Comparison of ENCODE assay signal across 1 cellular context in genomic region chr19:12965017-12965811, GRCh38.
TF ChIP-seq lines count a peak whose summit lies in the region.

No MANE protein-coding gene starts in this region.

TF ChIP-seq in HEK293, 187 proteins besides CTCF, POLR2A, EP300 and RAD21 (continued from another document and continues in another):
- TF ChIP-seq ZFHX2 (tag by site-specific recombination; conservative IDR thresholded peaks at IDR 0.05), result peak; percentile 90
- TF ChIP-seq KLF10 (tag by site-specific recombination; IDR thresholded peaks at IDR 0.05), result peak; percentile 30; the same call in 1 of the 2 replicates
- TF ChIP-seq ZNF621 (tag by site-specific recombination; IDR thresholded peaks at IDR 0.05), result no peak
- peak; percentile 68; the same call in 1 of the 2 replicates for TF ChIP-seq ZSCAN5A (tag by site-specific recombination; IDR thresholded peaks at IDR 0.05)
- peak; percentile 84 for TF ChIP-seq ZNF335 (tag by site-specific recombination; conservative IDR thresholded peaks at IDR 0.05)
- TF ChIP-seq ZFP37 (tag by site-specific recombination; IDR thresholded peaks at IDR 0.05), result peak; percentile 55; the same call in 1 of the 2 replicates
- peak; percentile 81 for TF ChIP-seq ZSCAN30 (tag by site-specific recombination; IDR thresholded peaks at IDR 0.05)
- peak; percentile 33; the same call in 1 of the 2 replicates for TF ChIP-seq YY1 (tag by site-specific recombination; IDR thresholded peaks at IDR 0.05)
- peak; percentile 90; the same call in 1 of the 2 replicates for TF ChIP-seq ZNF2 (tag by site-specific recombination; IDR thresholded peaks at IDR 0.05)
- TF ChIP-seq ZBTB10 (tag by site-specific recombination; IDR thresholded peaks at IDR 0.05), result peak; percentile 66
- TF ChIP-seq ZNF18 (tag by site-specific recombination; IDR thresholded peaks at IDR 0.05), result peak; percentile 98
- peak; percentile 78 for TF ChIP-seq IKZF3 (tag by site-specific recombination; IDR thresholded peaks at IDR 0.05)
- peak; percentile 38; the same call in 1 of the 2 replicates for TF ChIP-seq ZBTB48 (tag by site-specific recombination; IDR thresholded peaks at IDR 0.05)
- no peak for TF ChIP-seq ZNF362 (tag by site-specific recombination; IDR thresholded peaks at IDR 0.05)
- TF ChIP-seq PRDM10 (tag by site-specific recombination; IDR thresholded peaks at IDR 0.05), result peak; percentile 63
- TF ChIP-seq RBAK (tag by site-specific recombination; IDR thresholded peaks at IDR 0.05), result no peak
- 0 out of 2 replicates have a peak, but pooled peaks have one; percentile 10 for TF ChIP-seq ZBTB20 (tag by site-specific recombination; IDR thresholded peaks at IDR 0.05)
- peak; percentile 56 for TF ChIP-seq ZNF629 (tag by site-specific recombination; IDR thresholded peaks at IDR 0.05)
- TF ChIP-seq ZNF692 (tag by site-specific recombination; IDR thresholded peaks at IDR 0.05), result peak; percentile 54
- TF ChIP-seq ZNF248 (tag by site-specific recombination; IDR thresholded peaks at IDR 0.05), result no peak
- peak; percentile 59; the same call in 1 of the 2 replicates for TF ChIP-seq OSR2 (tag by site-specific recombination; IDR thresholded peaks at IDR 0.05)
- peak; percentile 32; the same call in 1 of the 2 replicates for TF ChIP-seq PBX3 (CRISPR knock-in tag; IDR thresholded peaks at IDR 0.05)
- no peak for TF ChIP-seq ATF2 (tag by site-specific recombination; IDR thresholded peaks at IDR 0.05; ENCODE audit: low read depth)
- peak; percentile 84 for TF ChIP-seq EGR2 (tag by site-specific recombination; IDR thresholded peaks at IDR 0.05; ENCODE audit: low read depth)
- no peak for TF ChIP-seq ZNF521 (tag by site-specific recombination; IDR thresholded peaks at IDR 0.05)
- 0 out of 2 replicates have a peak, but pooled peaks have one; percentile 7 for TF ChIP-seq PRDM1 (tag by site-specific recombination; IDR thresholded peaks at IDR 0.05)
- TF ChIP-seq ZNF274 (IDR thresholded peaks at IDR 0.05; ENCODE audit: low read length), result no peak
- TF ChIP-seq ZNF274 (tag by site-specific recombination; IDR thresholded peaks at IDR 0.05; ENCODE audit: borderline replicate concordance), result no peak
- peak; percentile 78 for TF ChIP-seq KLF17 (tag by site-specific recombination; IDR thresholded peaks at IDR 0.05)
- TF ChIP-seq ZBTB1 (tag by site-specific recombination; IDR thresholded peaks at IDR 0.05), result 0 out of 2 replicates have a peak, but pooled peaks have one; percentile 23
- TF ChIP-seq ZNF510 (tag by site-specific recombination; IDR thresholded peaks at IDR 0.05; ENCODE audit: insufficient replicate concordance), result no peak
- peak; percentile 33 for TF ChIP-seq ZIC2 (tag by site-specific recombination; IDR thresholded peaks at IDR 0.05)
- 0 out of 2 replicates have a peak, but pooled peaks have one; percentile 27 for TF ChIP-seq REPIN1 (tag by site-specific recombination; IDR thresholded peaks at IDR 0.05; ENCODE audit: low read depth)
- TF ChIP-seq ZNF223 (tag by site-specific recombination; IDR thresholded peaks at IDR 0.05), result no peak
- no peak for TF ChIP-seq ZNF585B (tag by site-specific recombination; IDR thresholded peaks at IDR 0.05)
- peak; percentile 70; the same call in 1 of the 2 replicates for TF ChIP-seq KLF8 (tag by site-specific recombination; IDR thresholded peaks at IDR 0.05)
- peak; percentile 55 for TF ChIP-seq SP7 (tag by site-specific recombination; IDR thresholded peaks at IDR 0.05)
- no peak for TF ChIP-seq ZSCAN23 (tag by site-specific recombination; IDR thresholded peaks at IDR 0.05)
- no peak for TF ChIP-seq MYNN (tag by site-specific recombination; IDR thresholded peaks at IDR 0.05; ENCODE audit: borderline replicate concordance)
- no peak for TF ChIP-seq TRIM28 (IDR thresholded peaks at IDR 0.05; ENCODE audit: borderline replicate concordance, low read length)
- peak; percentile 47 for TF ChIP-seq ZNF654 (tag by site-specific recombination; IDR thresholded peaks at IDR 0.05; ENCODE audit: low read depth)
- TF ChIP-seq ZNF394 (tag by site-specific recombination; IDR thresholded peaks at IDR 0.05; ENCODE audit: borderline replicate concordance), result peak; percentile 67
- no peak for TF ChIP-seq ZNF670 (tag by site-specific recombination; IDR thresholded peaks at IDR 0.05; ENCODE audit: low read depth)
- TF ChIP-seq ZFP69B (tag by site-specific recombination; IDR thresholded peaks at IDR 0.05), result peak; percentile 49; the same call in 1 of the 2 replicates
- TF ChIP-seq ZNF580 (tag by site-specific recombination; IDR thresholded peaks at IDR 0.05), result no peak
- no peak for TF ChIP-seq ZNF354C (tag by site-specific recombination; IDR thresholded peaks at IDR 0.05; ENCODE audit: borderline replicate concordance, low read depth)
